Comparison of ENCODE assay signal across 11 cellular contexts in genomic region chr12:65878540-65878939, GRCh38. TPM values are rescaled to one million over a fixed set of nuclear protein-coding genes. Genes with fewer than 3 reads are reported as not detected.
DNase-seq lines count a peak whose midpoint lies in the region; ATAC-seq and TF ChIP-seq lines count a peak whose summit lies in the region.
"Had no signal": no experiment of that assay in that cellular context is flagged by ENCODE, and none has a peak within 500 bp of the region (broad histone marks: within the 10 kb centered on the region; RNA-seq: fewer than 3 reads in every experiment).

No MANE protein-coding gene starts in this region.

- intact Hi-C loops in MCF 10A (cut with micrococcal nuclease) = loop anchor here (1.0 to 5.0 kb wide), 7 partner anchors 54 to 572 kb away; partner anchors contain the start of gene HMGA2
- intact Hi-C loops in breast epithelium (cut with DNase I; ENCODE audit: low total_unique reads) = no loop called here

- H3K27me3 ChIP-seq in breast epithelium (no peaks in the 10 kb centered on the region), adipocyte (replicated peaks; ENCODE audit: control insufficient read depth, insufficient read depth, low read length) (no peaks in the 10 kb centered on the region)
- H3K27me3 ChIP-seq: upper lobe of left lung had no signal

- no TSS peak for BruUV-seq in MCF 10A (replicated peaks; lab: Mats Ljungman, UMichigan)

- H3K4me3 ChIP-seq in breast epithelium (peak overlapping the region in 1 of 3 donors; percentile 45), adipocyte (ENCODE audit: low read length) (peak overlapping the region; percentile 89)
- H3K4me3 ChIP-seq: BLaER1, upper lobe of left lung had no signal

- no peaks in the 10 kb centered on the region for H3K27me3 Mint-ChIP-seq in MCF 10A (ENCODE audit: insufficient read depth, unreplicated experiment)

- peak overlapping the region; percentile 43 for H3K27ac Mint-ChIP-seq in MCF 10A (ENCODE audit: low read depth, unreplicated experiment)

- H3K4me1 ChIP-seq in breast epithelium = no peaks in the 10 kb centered on the region
- peaks cover 54% of the 10 kb centered on the region for H3K4me1 ChIP-seq in adipocyte (ENCODE audit: control insufficient read depth, insufficient read depth, low read length)

- H3K9me3 Mint-ChIP-seq in MCF 10A (ENCODE audit: unreplicated experiment) = no peaks in the 10 kb centered on the region

- TF ChIP-seq POLR2A in breast epithelium (IDR thresholded peaks at IDR 0.05) = no peak

- H3K9ac ChIP-seq in adipocyte (ENCODE audit: low read length) = peak overlapping the region; percentile 91
- H3K9ac ChIP-seq: BLaER1 had no signal

- H3K9me3 ChIP-seq in breast epithelium (no peaks in the 10 kb centered on the region), adipocyte (ENCODE audit: control insufficient read depth, low read length) (no peaks in the 10 kb centered on the region)
- H3K9me3 ChIP-seq: BLaER1, upper lobe of left lung had no signal

- H3K4me1 Mint-ChIP-seq in MCF 10A (ENCODE audit: insufficient read depth, unreplicated experiment) = peaks cover 50% of the 10 kb centered on the region

- CTCF ChIA-PET in MCF 10A (lab: Yijun Ruan, JAX) = interaction anchor here (0.6 to 5.5 kb wide), 37 partner anchors 9 to 599 kb away, joined by 3 to 38 read pairs (median 3); partner anchors contain the start of gene HMGA2

- peak overlapping the region; percentile 14 for H3K4me3 Mint-ChIP-seq in MCF 10A (ENCODE audit: unreplicated experiment)

- H3K27ac ChIP-seq in breast epithelium = no peak overlapping the region
- H3K27ac ChIP-seq: BLaER1, upper lobe of left lung had no signal

- TF ChIP-seq CTCF in MCF 10A (IDR thresholded peaks at IDR 0.05; ENCODE audit: unreplicated experiment) (peak; percentile 17), breast epithelium (IDR thresholded peaks at IDR 0.05) (no peak), omental fat pad (IDR thresholded peaks at IDR 0.05) (no peak)

- peaks cover 53% of the 10 kb centered on the region for H3K36me3 Mint-ChIP-seq in MCF 10A (ENCODE audit: insufficient read depth, unreplicated experiment)

- peak; percentile 38 for DNase-seq in MCF 10A (ENCODE audit: unreplicated experiment)
- DNase-seq in breast epithelium (ENCODE audit: low spot score in 2 of 2) = no peak
- DNase-seq in adipocyte (ENCODE audit: low read depth) = no peak
- peak; percentile 39 for DNase-seq in iPS-NIHi7 (ENCODE audit: extremely low spot score)
- no peak for DNase-seq in omental fat pad (ENCODE audit: low spot score)
- DNase-seq: NCI-H1930, upper lobe of left lung had no signal

- H3K36me3 ChIP-seq in breast epithelium (no peaks in the 10 kb centered on the region), adipocyte (ENCODE audit: control insufficient read depth, insufficient read depth, low read length, severe bottlenecking) (peaks cover 6% of the 10 kb centered on the region)
- H3K36me3 ChIP-seq: BLaER1, upper lobe of left lung had no signal

- POLR2A ChIA-PET in MCF 10A (lab: Yijun Ruan, JAX) = interaction anchor here (0.6 to 2.7 kb wide), 11 partner anchors 10 to 453 kb away, joined by 3 to 15 read pairs (median 4); no protein-coding TSS in a partner anchor

- ATAC-seq in GM19351 (IDR thresholded peaks at IDR 0.05; ENCODE audit: unreplicated experiment) (no peak), GM21717 (IDR thresholded peaks at IDR 0.05; ENCODE audit: unreplicated experiment) (no peak), omental fat pad (ENCODE audit: low FRiP score) (no peak), GM18868 (IDR thresholded peaks at IDR 0.05; ENCODE audit: unreplicated experiment) (no peak)

RNA-seq across cellular contexts. Expression of gene HMGA2, which starts 54.3 kb away (rescaled TPM):
- total RNA-seq in MCF 10A (2022) = 78.2 and 80.0 TPM in 2 replicates
- under 1 TPM in 1 of 3 donors, not detected in 2; 0.16 TPM for total RNA-seq in breast epithelium
- 1 to 10 TPM in 1 of 4 donors, not detected in 3; 1.6 TPM for total RNA-seq in omental fat pad

Comparison
In these comparisons a context has a peak if more than half of its experiments do, and no peak if none do; other contexts are left out.
1. DNase-seq: peak in MCF 10A (single experiment) and iPS-NIHi7 (single experiment); none in breast epithelium (0 of 2), adipocyte (single experiment) and omental fat pad (single experiment).
2. RNA of gene HMGA2, which starts 54.3 kb away (total RNA-seq): 78.2 to 80.0 TPM in MCF 10A; 1.6 TPM in omental fat pad and 0.16 TPM in breast epithelium; every median in the first group is over 10 times any median in the second.